ENCODE assay signal across 20 cellular contexts in the genomic region with DNA sequence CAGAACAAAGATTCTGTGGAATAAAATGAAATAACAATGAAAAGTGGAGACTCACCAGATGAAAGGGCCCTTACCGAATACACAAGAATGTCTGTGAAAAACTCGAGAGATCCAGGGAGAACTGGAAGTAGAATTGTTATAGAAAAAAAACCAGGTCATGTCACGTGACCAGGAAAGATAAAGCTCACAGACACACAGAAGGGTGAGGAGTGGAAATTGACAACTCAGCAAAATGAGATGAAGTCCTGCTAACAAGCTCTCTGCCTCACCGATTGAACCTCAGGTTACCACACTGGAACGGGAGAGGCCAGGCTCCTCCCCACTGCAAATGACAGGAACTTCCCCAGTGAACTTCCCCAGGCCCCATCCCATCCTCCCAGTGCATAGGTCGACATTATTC.
A peak's percentile ranks its signal among the peaks of the same experiment; 100 is the strongest.
DNase-seq lines count a peak whose midpoint lies in the region; ATAC-seq, FAIRE-seq and TF ChIP-seq lines count a peak whose summit lies in the region.
"Had no signal": no experiment of that assay in that cellular context is flagged by ENCODE, and none has a peak within 500 bp of the region (broad histone marks: within the 10 kb centered on the region; RNA-seq: fewer than 3 reads in every experiment).

No MANE protein-coding gene starts in this region.

- no peak overlapping the region for H3K4me3 ChIP-seq in Karpas-422 (ENCODE audit: low read length)
- no peak overlapping the region for H3K4me3 ChIP-seq in GM12878
- H3K4me3 ChIP-seq: MG63, Peyer's patch, SJCRH30 had no signal

- no peaks in the 10 kb centered on the region for H3K79me2 ChIP-seq in Karpas-422 (ENCODE audit: low read length)
- no peaks in the 10 kb centered on the region for H3K79me2 ChIP-seq in GM12878 (ENCODE audit: control insufficient read depth, insufficient read depth, low read length)

- POLR2A ChIA-PET in GM12878 (lab: Charles Lee): no interaction called here

- H3K4me1 ChIP-seq in Karpas-422 (ENCODE audit: low read length) (no peaks in the 10 kb centered on the region), GM12878 (ENCODE audit: control insufficient read depth, insufficient read depth, low read length) (no peaks in the 10 kb centered on the region)
- H3K4me1 ChIP-seq: Peyer's patch, SJCRH30 had no signal

- no peak for TF ChIP-seq POLR2A in GM12878 (IDR thresholded peaks at IDR 0.05; ENCODE audit: low read depth, low read length)

- DNase-seq in DMS53 (lab: John Stamatoyannopoulos, UW) (peak; percentile 2), DMS53 treated with DMSO at 0.1 percent for 48 hours (lab: John Stamatoyannopoulos, UW; ENCODE audit: unreplicated experiment) (no peak), Karpas-422 (no peak), GM12878 (ENCODE audit: low read depth, low spot score) (no peak), omental fat pad (ENCODE audit: low spot score) (no peak), NCI-H748 (lab: John Stamatoyannopoulos, UW; ENCODE audit: unreplicated experiment) (no peak), NCI-H146 treated with DMSO at 0.1 percent for 48 hours (lab: John Stamatoyannopoulos, UW; ENCODE audit: unreplicated experiment) (no peak)
- DNase-seq: HCEC 1CT, MG63, NCI-H1417, NCI-H187 treated with DMSO at 0.1 percent for 48 hours, NCI-H2227 treated with DMSO at 0.1 percent for 48 hours, NCI-H510A, NCI-H748 treated with DMSO at 0.1 percent for 48 hours, Peyer's patch, SJCRH30, SW 1271 had no signal

- no peaks in the 10 kb centered on the region for H3K27me3 ChIP-seq in Karpas-422 (ENCODE audit: low read length)
- H3K27me3 ChIP-seq in GM12878 (replicated peaks in 1 of 2; ENCODE audit: control insufficient read depth in 2 of 2, insufficient read depth in 2 of 2, low read length in 1 of 2): no peaks in the 10 kb centered on the region
- H3K27me3 ChIP-seq: MG63, Peyer's patch, SJCRH30 had no signal

- ATAC-seq in GM12878: no peak
- peak; percentile 44 for ATAC-seq in omental fat pad (ENCODE audit: low FRiP score)
- ATAC-seq in GM18909 (IDR thresholded peaks at IDR 0.05; ENCODE audit: poor library complexity, unreplicated experiment): no peak

- H3K9ac ChIP-seq in Karpas-422 (ENCODE audit: low read length): no peak overlapping the region
- no peak overlapping the region for H3K9ac ChIP-seq in GM12878 (ENCODE audit: control insufficient read depth, insufficient read depth, low read length)

- H3K27ac ChIP-seq in Karpas-422 (ENCODE audit: low read length) (no peak overlapping the region), GM12878 (ENCODE audit: control insufficient read depth, insufficient read depth) (no peak overlapping the region)
- H3K27ac ChIP-seq: 22Rv1, Peyer's patch, SJCRH30 had no signal

- 28% methylated on average over 6 of the region's 6 CpGs for WGBS in GM12878 (ENCODE audit: insufficient coverage, insufficient replicate concordance, low lambda C conversion rate, missing lambda C conversion rate)

- H2AFZ ChIP-seq in Karpas-422 (ENCODE audit: low read length) (peak overlapping the region; percentile 32), GM12878 (ENCODE audit: control insufficient read depth, low read depth, low read length) (no peak overlapping the region)

- no peaks in the 10 kb centered on the region for H4K20me1 ChIP-seq in Karpas-422 (ENCODE audit: insufficient read depth, low read depth, low read length)
- no peaks in the 10 kb centered on the region for H4K20me1 ChIP-seq in GM12878 (ENCODE audit: control insufficient read depth, insufficient read depth)

- in situ Hi-C loops in GM12878 (cut with MboI): no loop called here

- no peak for FAIRE-seq in GM12878 (lab: Jason Lieb, UNC)
- FAIRE-seq: HTR-8/SVneo had no signal

- no peak overlapping the region for H3K4me2 ChIP-seq in Karpas-422 (ENCODE audit: low read depth, low read length, poor library complexity, severe bottlenecking)
- no peak overlapping the region for H3K4me2 ChIP-seq in GM12878 (ENCODE audit: control insufficient read depth, insufficient read depth)

- TF ChIP-seq CTCF in GM12878 (IDR thresholded peaks at IDR 0.05 in 2 of 3, conservative IDR thresholded peaks at IDR 0.05 in 1 of 3; ENCODE audit: control insufficient read depth in 2 of 3, extremely low read depth in 1 of 3, insufficient read depth in 1 of 3, low read depth in 3 of 3, low read length in 3 of 3) (no peak), omental fat pad (IDR thresholded peaks at IDR 0.05) (no peak)

- RAD21 ChIA-PET in GM12878 (lab: Charles Lee; ENCODE audit: unreplicated experiment): no interaction called here

- H3K9me2 ChIP-seq in Karpas-422 (replicated peaks; ENCODE audit: insufficient read depth, low read length): no peaks in the 10 kb centered on the region

- H3K9me3 ChIP-seq in Karpas-422 (ENCODE audit: low read length) (peaks cover 6% of the 10 kb centered on the region; the same call in 1 of the 2 replicates), GM12878 (replicated peaks; ENCODE audit: control insufficient read depth, insufficient read depth, low read length) (no peaks in the 10 kb centered on the region; the same call in 2 of the 3 replicates)
- H3K9me3 ChIP-seq: MG63, Peyer's patch, SJCRH30 had no signal

- TF ChIP-seq EP300 in GM12878 (IDR thresholded peaks at IDR 0.05; ENCODE audit: borderline replicate concordance in 1 of 2, control insufficient read depth in 1 of 2, low read depth in 2 of 2, low read length in 2 of 2): no peak

- no TSS peak for BruUV-seq in GM12878 (replicated peaks; lab: Mats Ljungman, UMichigan)

- TF ChIP-seq RAD21 in GM12878 (IDR thresholded peaks at IDR 0.05; ENCODE audit: insufficient read depth, low read depth, low read length): no peak

- CTCF ChIA-PET in GM12878 (lab: Yijun Ruan, JAX): no interaction called here

- SMC1A ChIA-PET in GM12878 (lab: Charles Lee; ENCODE audit: uncharacterized antibody, unreplicated experiment): interaction anchor here (0.6 to 1.2 kb wide), 2 partner anchors 26 to 41 kb away, joined by 3 to 4 read pairs; no protein-coding TSS in a partner anchor

- H3K36me3 ChIP-seq in Karpas-422 (ENCODE audit: insufficient read depth, low read length) (no peaks in the 10 kb centered on the region), GM12878 (ENCODE audit: control insufficient read depth in 2 of 2, insufficient read depth in 2 of 2, low read length in 1 of 2) (no peaks in the 10 kb centered on the region)
- H3K36me3 ChIP-seq: MG63, Peyer's patch, SJCRH30 had no signal

- intact Hi-C loops in GM12878 (cut with micrococcal nuclease; ENCODE audit: unreplicated experiment): no loop called here

TF ChIP-seq in GM12878, 131 proteins besides CTCF, POLR2A, EP300 and RAD21:
- no peak for TF ChIP-seq ZNF217 (IDR thresholded peaks at IDR 0.05)
- TF ChIP-seq RAD51 (IDR thresholded peaks at IDR 0.05): peak; percentile 68; the same call in 1 of the 2 replicates
- TF ChIP-seq LARP7 (IDR thresholded peaks at IDR 0.05): no peak
- no peak for TF ChIP-seq SRF (IDR thresholded peaks at IDR 0.05; ENCODE audit: low read depth in 2 of 2, low read length in 2 of 2)
- TF ChIP-seq SMARCA5 (IDR thresholded peaks at IDR 0.05): no peak
